ENCODE assay signal across 2 cellular contexts in genomic region chr17:18267927-18268711, GRCh38.
TF ChIP-seq lines count a peak whose summit lies in the region.

No MANE protein-coding gene starts in this region.

TF ChIP-seq in A549, 52 proteins besides CTCF, POLR2A, EP300 and RAD21:
- TF ChIP-seq FOXS1 (CRISPR knock-in tag; IDR thresholded peaks at IDR 0.05) (no peak), USF2 (IDR thresholded peaks at IDR 0.05) (no peak), EHMT2 (IDR thresholded peaks at IDR 0.05; ENCODE audit: low read depth) (no peak), BHLHE40 (IDR thresholded peaks at IDR 0.05; ENCODE audit: low read depth, low read length) (no peak), HOXB13 (CRISPR knock-in tag; IDR thresholded peaks at IDR 0.05; ENCODE audit: low read depth) (no peak), CEBPB (IDR thresholded peaks at IDR 0.05) (no peak), ZC3H11A (IDR thresholded peaks at IDR 0.05) (no peak), HES2 (IDR thresholded peaks at IDR 0.05) (no peak), CBX8 (IDR thresholded peaks at IDR 0.05) (no peak), HOXB5 (CRISPR knock-in tag; IDR thresholded peaks at IDR 0.05) (no peak), PHF8 (IDR thresholded peaks at IDR 0.05; ENCODE audit: borderline replicate concordance, low read depth) (no peak), FOSL2 (IDR thresholded peaks at IDR 0.05) (no peak), FOSL2 (CRISPR knock-in tag; IDR thresholded peaks at IDR 0.05) (no peak), KDM1A (IDR thresholded peaks at IDR 0.05; ENCODE audit: low read depth) (no peak), ESRRA (IDR thresholded peaks at IDR 0.05; ENCODE audit: borderline replicate concordance, low read length) (no peak)

TF ChIP-seq in K562, 482 proteins besides CTCF, POLR2A, EP300 and RAD21:
- no peak for TF ChIP-seq RNF2 (IDR thresholded peaks at IDR 0.05)
- no peak for TF ChIP-seq L3MBTL2 (IDR thresholded peaks at IDR 0.05)
- no peak for TF ChIP-seq ILF3 (IDR thresholded peaks at IDR 0.05; ENCODE audit: borderline replicate concordance)
- no peak for TF ChIP-seq PCBP1 (IDR thresholded peaks at IDR 0.05; ENCODE audit: low read depth, low read length, poor library complexity, severe bottlenecking)
- TF ChIP-seq ZNF282 (CRISPR knock-in tag; IDR thresholded peaks at IDR 0.05), result no peak
- no peak for TF ChIP-seq HIVEP1 (CRISPR knock-in tag; IDR thresholded peaks at IDR 0.05)
- peak; percentile 31 for TF ChIP-seq POLR2G (IDR thresholded peaks at IDR 0.05; ENCODE audit: low read depth, low read length)
- TF ChIP-seq RB1 (IDR thresholded peaks at IDR 0.05; ENCODE audit: low read depth), result no peak
